Comparison of ENCODE assay signal across 10 cellular contexts in genomic region chr20:49567421-49568256, GRCh38. TPM values are rescaled to one million over a fixed set of nuclear protein-coding genes. Genes with fewer than 3 reads are reported as not detected.
DNase-seq lines count a peak whose midpoint lies in the region; ATAC-seq and TF ChIP-seq lines count a peak whose summit lies in the region.
"Had no signal": no experiment of that assay in that cellular context is flagged by ENCODE, and none has a peak within 500 bp of the region (broad histone marks: within the 10 kb centered on the region; RNA-seq: fewer than 3 reads in every experiment).

PTGIS (minus strand) TSS chr20:49568137; CDS start chr20:49568116, 21 bp downstream.

- H3K27me3 ChIP-seq in right lobe of liver (no peaks in the 10 kb centered on the region), subcutaneous abdominal adipose tissue (ENCODE audit: control insufficient read depth in 5 of 5, insufficient read depth in 4 of 5, low read length in 5 of 5) (peaks cover 23 to 37% (median 33%) of the 10 kb centered on the region in 5 donors)

- peaks cover 20% of the 10 kb centered on the region for H3K4me1 Mint-ChIP-seq in activated CD4-positive, alpha-beta T cell treated with anti-CD3 and anti-CD28 coated beads, Interleukin-2, amount 10 ng/mL, durations not matched to agents 7 days and 5 days

- peak within 1 kb of the TSS; percentile 52 to 56 (median 53) for H3K27ac ChIP-seq in right lobe of liver
- H3K27ac ChIP-seq in subcutaneous abdominal adipose tissue (ENCODE audit: low read depth, low read length), result peak within 1 kb of the TSS; percentile 57
- H3K27ac ChIP-seq: 22Rv1 had no signal

- no peaks in the 10 kb centered on the region for H3K9me3 ChIP-seq in right lobe of liver
- H3K9me3 ChIP-seq in subcutaneous abdominal adipose tissue (ENCODE audit: control insufficient read depth in 5 of 5, low read length in 5 of 5), result no peaks in the 10 kb centered on the region

- H3K27me3 Mint-ChIP-seq in activated CD4-positive, alpha-beta T cell treated with anti-CD3 and anti-CD28 coated beads, Interleukin-2, amount 10 ng/mL, durations not matched to agents 7 days and 5 days, result peaks cover 59% of the 10 kb centered on the region

- no peaks in the 10 kb centered on the region for H3K36me3 ChIP-seq in right lobe of liver
- H3K36me3 ChIP-seq in subcutaneous abdominal adipose tissue (ENCODE audit: control insufficient read depth in 5 of 5, insufficient read depth in 5 of 5, low read length in 5 of 5), result no peaks in the 10 kb centered on the region

- H3K9ac ChIP-seq in subcutaneous abdominal adipose tissue (ENCODE audit: low read length in 5 of 5), result peak within 1 kb of the TSS in 2 of 5 donors; percentile 37 to 59

- POLR2A ChIA-PET in activated CD4-positive, alpha-beta T cell treated with anti-CD3 and anti-CD28 coated beads, Interleukin-2, amount 10 ng/mL, durations not matched to agents 7 days and 5 days (lab: Charles Lee), result no interaction called here

- TF ChIP-seq POLR2A in right lobe of liver (IDR thresholded peaks at IDR 0.05), result no peak

- H3K4me3 ChIP-seq in cardiac fibroblast (replicated peaks in 1 of 2; ENCODE audit: low read depth in 2 of 2, low read length in 2 of 2) (peak within 1 kb of the TSS; percentile 49 to 68), right lobe of liver (peak within 1 kb of the TSS; percentile 29 to 42 (median 36)), subcutaneous abdominal adipose tissue (ENCODE audit: low read depth in 1 of 5, low read length in 5 of 5) (peak within 1 kb of the TSS; percentile 34 to 63 (median 55))

- H3K36me3 Mint-ChIP-seq in activated CD4-positive, alpha-beta T cell treated with anti-CD3 and anti-CD28 coated beads, Interleukin-2, amount 10 ng/mL, durations not matched to agents 7 days and 5 days (ENCODE audit: low read depth), result no peaks in the 10 kb centered on the region
- H3K36me3 Mint-ChIP-seq: activated naive CD4-positive, alpha-beta T cell treated with anti-CD3 and anti-CD28 coated beads, Interleukin-2, amount 10 ng/mL, durations not matched to agents 7 days and 5 days had no signal

- no peaks in the 10 kb centered on the region for H3K9me3 Mint-ChIP-seq in activated CD4-positive, alpha-beta T cell treated with anti-CD3 and anti-CD28 coated beads, Interleukin-2, amount 10 ng/mL, durations not matched to agents 7 days and 5 days
- H3K9me3 Mint-ChIP-seq: activated naive CD4-positive, alpha-beta T cell treated with anti-CD3 and anti-CD28 coated beads, Interleukin-2, amount 10 ng/mL, durations not matched to agents 7 days and 5 days had no signal

- H3K27ac Mint-ChIP-seq in activated CD4-positive, alpha-beta T cell treated with anti-CD3 and anti-CD28 coated beads, Interleukin-2, amount 10 ng/mL, durations not matched to agents 7 days and 5 days, result no peak within 1 kb of the TSS
- H3K27ac Mint-ChIP-seq: activated naive CD4-positive, alpha-beta T cell treated with anti-CD3 and anti-CD28 coated beads, Interleukin-2, amount 10 ng/mL, durations not matched to agents 7 days and 5 days had no signal

- 2% methylated on average over 10 of the region's 68 CpGs for WGBS in right lobe of liver (ENCODE audit: insufficient coverage, low coverage, low lambda C conversion rate, missing lambda C conversion rate)

- TF ChIP-seq CTCF in cardiac fibroblast (IDR thresholded peaks at IDR 0.05; ENCODE audit: low read depth, low read length) (no peak), right lobe of liver (IDR thresholded peaks at IDR 0.05) (no peak)

- H3K4me3 Mint-ChIP-seq in activated CD4-positive, alpha-beta T cell treated with anti-CD3 and anti-CD28 coated beads, Interleukin-2, amount 10 ng/mL, durations not matched to agents 7 days and 5 days, result no peak within 1 kb of the TSS
- H3K4me3 Mint-ChIP-seq: activated naive CD4-positive, alpha-beta T cell treated with anti-CD3 and anti-CD28 coated beads, Interleukin-2, amount 10 ng/mL, durations not matched to agents 7 days and 5 days had no signal

- ATAC-seq in right lobe of liver (peak; percentile 44 to 51 (median 46)), HG03457 (IDR thresholded peaks at IDR 0.05; ENCODE audit: unreplicated experiment) (no peak)

- H3K4me1 ChIP-seq in right lobe of liver, result peaks cover 0 to 6% (median 0%) of the 10 kb centered on the region in 4 donors
- H3K4me1 ChIP-seq in subcutaneous abdominal adipose tissue (ENCODE audit: control insufficient read depth in 5 of 5, insufficient read depth in 5 of 5, low read length in 5 of 5), result peaks cover 0 to 13% (median 6%) of the 10 kb centered on the region in 5 donors

- CTCF ChIA-PET in activated CD4-positive, alpha-beta T cell treated with anti-CD3 and anti-CD28 coated beads, Interleukin-2, amount 10 ng/mL, durations not matched to agents 7 days and 5 days (lab: Charles Lee), result interaction anchor here (1.1 to 3.3 kb wide), 2 partner anchors 14 to 25 kb away, joined by 3 to 11 read pairs; no protein-coding TSS in a partner anchor

- intact Hi-C loops in right lobe of liver (cut with DNase I), result no loop called here

- DNase-seq in DMS 273 (lab: John Stamatoyannopoulos, UW; ENCODE audit: unreplicated experiment), result peak; percentile 58
- no peak for DNase-seq in DMS 273 treated with DMSO at 0.1 percent for 48 hours (lab: John Stamatoyannopoulos, UW)
- peak in 1 of 2 donors; percentile 33 for DNase-seq in cardiac fibroblast (ENCODE audit: low read depth in 2 of 2)
- DNase-seq in right lobe of liver, result peak in 2 of 3 donors; percentile 30 to 44
- no peak for DNase-seq in activated CD4-positive, alpha-beta T cell treated with anti-CD3 and anti-CD28 coated beads, Interleukin-2, amount 10 ng/mL, durations not matched to agents 7 days and 5 days
- DNase-seq in foreskin melanocyte, result no peak
- DNase-seq: activated naive CD4-positive, alpha-beta T cell treated with anti-CD3 and anti-CD28 coated beads, Interleukin-2, amount 10 ng/mL, durations not matched to agents 7 days and 5 days had no signal

RNA-seq across cellular contexts. Expression of gene PTGIS, which starts in this region (rescaled TPM):
- 10 to 100 TPM in 5 of 6 experiments, 1 to 10 TPM in 1; 9.0 to 30.5 (median 13.7) TPM for total RNA-seq in right lobe of liver
- total RNA-seq in activated CD4-positive, alpha-beta T cell treated with anti-CD3 and anti-CD28 coated beads, Interleukin-2, amount 10 ng/mL, durations not matched to agents 7 days and 5 days, result under 1 TPM; 0.40 to 0.62 TPM

Comparison
In these comparisons a context has a peak if more than half of its experiments do, and no peak if none do; other contexts are left out.
1. RNA of gene PTGIS (total RNA-seq): 9.0 to 30.5 TPM in right lobe of liver; 0.40 to 0.62 TPM in activated CD4-positive, alpha-beta T cell treated with anti-CD3 and anti-CD28 coated beads, Interleukin-2, amount 10 ng/mL, durations not matched to agents 7 days and 5 days; every median in the first group is over 4 times any median in the second.
2. DNase-seq: peak in DMS 273 (single experiment) and right lobe of liver (2 of 3); none in DMS 273 treated with DMSO at 0.1 percent for 48 hours (single experiment), activated CD4-positive, alpha-beta T cell treated with anti-CD3 and anti-CD28 coated beads, Interleukin-2, amount 10 ng/mL, durations not matched to agents 7 days and 5 days (single experiment) and foreskin melanocyte (single experiment).
3. Peak in every context shown above with its lines, with median percentiles within 50 percentile points of each other: H3K4me3 ChIP-seq.